In the genomic region with DNA sequence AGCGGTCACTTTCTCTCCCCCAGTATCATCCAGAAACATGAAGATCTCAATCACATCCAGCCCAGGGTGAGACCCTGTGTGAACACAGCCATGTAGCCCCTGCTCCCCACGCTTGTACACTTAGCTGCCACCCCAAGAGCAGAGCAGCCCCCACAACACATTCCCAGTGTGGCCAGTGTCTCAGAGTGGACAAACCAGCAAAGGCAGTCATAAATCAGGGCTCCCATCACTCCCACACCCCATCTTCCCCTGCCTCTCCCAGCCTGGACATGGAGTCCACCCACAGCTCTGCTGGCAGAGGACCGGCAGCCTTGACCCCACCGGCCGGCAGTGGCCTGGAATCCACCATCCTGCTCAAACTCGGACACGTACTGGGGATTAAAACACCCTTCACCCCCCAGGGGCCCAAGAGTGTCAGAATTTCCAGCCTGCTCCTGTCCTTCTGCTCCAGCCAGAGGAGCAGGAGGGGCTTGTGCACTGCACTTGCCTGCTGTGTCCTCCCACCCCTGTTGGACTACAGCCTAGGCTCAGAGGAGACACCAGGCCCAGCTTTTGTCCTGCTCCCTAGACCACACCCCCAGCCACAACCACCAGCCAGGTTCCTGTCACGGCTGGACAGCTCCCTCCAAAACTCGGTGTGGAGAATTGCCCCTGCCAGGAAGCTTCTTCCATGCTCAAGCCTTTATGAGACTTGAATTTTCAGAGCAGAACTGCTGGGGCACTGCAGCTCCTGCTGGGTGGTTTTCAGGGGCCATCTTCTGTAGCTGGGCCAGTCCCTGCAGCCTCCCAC, we compare ENCODE assay signal across 1 cellular context.
TF ChIP-seq lines count a peak whose summit lies in the region.

No MANE protein-coding gene starts in this region.

TF ChIP-seq in IMR-90, 13 proteins besides CTCF, POLR2A, EP300 and RAD21 (continued from another document):
- TF ChIP-seq CHD1 (IDR thresholded peaks at IDR 0.05; ENCODE audit: low read depth, low read length) (no peak), RCOR1 (IDR thresholded peaks at IDR 0.05; ENCODE audit: insufficient replicate concordance, low read length) (no peak), BHLHE40 (IDR thresholded peaks at IDR 0.05; ENCODE audit: low read depth, low read length) (no peak), MAZ (IDR thresholded peaks at IDR 0.05; ENCODE audit: borderline replicate concordance, low read depth, low read length) (no peak), RFX5 (IDR thresholded peaks at IDR 0.05; ENCODE audit: low read depth, low read length) (no peak)
